Comparison of ENCODE assay signal across 8 cellular contexts in genomic region chr19:16896913-16897571, GRCh38. TPM values are rescaled to one million over a fixed set of nuclear protein-coding genes. Genes with fewer than 3 reads are reported as not detected.
A peak's percentile ranks its signal among the peaks of the same experiment; 100 is the strongest.
DNase-seq lines count a peak whose midpoint lies in the region; ATAC-seq and TF ChIP-seq lines count a peak whose summit lies in the region.

No MANE protein-coding gene starts in this region.

- H3K4me1 ChIP-seq in HCT116 (ENCODE audit: control insufficient read depth in 1 of 2, insufficient read depth in 2 of 2, low read length in 2 of 2) = peaks cover 2 to 8% of the 10 kb centered on the region in 2 experiments; a peak in 2 of 4 replicates
- peaks cover 4% of the 10 kb centered on the region for H3K4me1 ChIP-seq in ectodermal cell (ENCODE audit: control insufficient read depth, insufficient read depth, low read length)
- peaks cover 31% of the 10 kb centered on the region for H3K4me1 ChIP-seq in lower lobe of right lung

- no peak overlapping the region for H3K9ac ChIP-seq in HCT116 (ENCODE audit: low read length)

- H2AFZ ChIP-seq in HCT116 (ENCODE audit: low read depth, low read length, poor library complexity, severe bottlenecking) = no peak overlapping the region

- ATAC-seq in HCT116 = peak; percentile 62
- peak; percentile 57 for ATAC-seq in activated CD8-positive, alpha-beta T cell treated with anti-CD3 and anti-CD28 coated beads for 36 hours
- ATAC-seq in lower lobe of right lung = peak; percentile 83 to 93
- no peak for ATAC-seq in GM18870 (IDR thresholded peaks at IDR 0.05; ENCODE audit: unreplicated experiment)

- H3K9me3 ChIP-seq in HCT116 (ENCODE audit: control insufficient read depth in 1 of 2, insufficient read depth in 1 of 2, low read depth in 1 of 2, low read length in 2 of 2) = no peaks in the 10 kb centered on the region
- no peaks in the 10 kb centered on the region for H3K9me3 ChIP-seq in ectodermal cell (ENCODE audit: control insufficient read depth, low read length)
- H3K9me3 ChIP-seq in lower lobe of right lung = no peaks in the 10 kb centered on the region

- peak; percentile 95 for DNase-seq in DMS114 treated with DMSO at 0.1 percent for 48 hours (lab: John Stamatoyannopoulos, UW; ENCODE audit: unreplicated experiment)
- peak; percentile 51 for DNase-seq in HCT116 (ENCODE audit: low read depth, low spot score)
- DNase-seq in NCI-H2227 (lab: John Stamatoyannopoulos, UW; ENCODE audit: unreplicated experiment) = peak; percentile 81
- DNase-seq in activated CD8-positive, alpha-beta T cell treated with anti-CD3 and anti-CD28 coated beads for 36 hours = peak; percentile 66
- DNase-seq in lower lobe of right lung = peak; percentile 93
- DNase-seq in stimulated activated CD4-positive, alpha-beta T cell treated with anti-CD3 and anti-CD28 coated beads, Interleukin-4, amount 100 ng/mL, for 4 hours = peak; percentile 20 to 55

- no peaks in the 10 kb centered on the region for H4K20me1 ChIP-seq in HCT116 (ENCODE audit: insufficient read depth)

- POLR2A ChIA-PET in HCT116 (lab: Charles Lee) = no interaction called here
- POLR2A ChIA-PET in activated CD8-positive, alpha-beta T cell treated with anti-CD3 and anti-CD28 coated beads for 36 hours (lab: Charles Lee) = no interaction called here

- no peak overlapping the region for H3K27ac ChIP-seq in HCT116 (ENCODE audit: low read depth, low read length)
- no peak overlapping the region for H3K27ac ChIP-seq in ectodermal cell (ENCODE audit: insufficient read depth, low read depth, low read length, poor library complexity, severe bottlenecking)
- peak overlapping the region; percentile 79 for H3K27ac ChIP-seq in lower lobe of right lung

- no peaks in the 10 kb centered on the region for H3K9me2 ChIP-seq in HCT116 (ENCODE audit: insufficient read depth)

- intact Hi-C loops in HCT116 (cut with micrococcal nuclease) (no loop called here), lower lobe of right lung (cut with DNase I) (no loop called here)
- intact Hi-C loops in activated CD8-positive, alpha-beta T cell treated with anti-CD3 and anti-CD28 coated beads for 36 hours (cut with micrococcal nuclease) = loop anchor here (10.0 kb wide), 1 partner anchor 122 kb away; no protein-coding TSS in a partner anchor

- H3K4me2 ChIP-seq in HCT116 (ENCODE audit: low read length) = 0 out of 2 replicates have a peak overlapping the region, but pooled peaks have one; percentile 40

- TF ChIP-seq POLR2A in HCT116 (IDR thresholded peaks at IDR 0.05; ENCODE audit: borderline replicate concordance, extremely low read depth, insufficient read depth, insufficient read length) = no peak

- H3K4me3 ChIP-seq in HCT116 (replicated peaks in 1 of 2; ENCODE audit: low read depth in 1 of 2, low read length in 2 of 2) (no peak overlapping the region), ectodermal cell (ENCODE audit: insufficient read depth, low read depth, low read length) (peak overlapping the region; percentile 51), lower lobe of right lung (peak overlapping the region; percentile 63)

- H3K36me3 Mint-ChIP-seq in activated CD8-positive, alpha-beta T cell treated with anti-CD3 and anti-CD28 coated beads for 36 hours (ENCODE audit: low read depth) = no peaks in the 10 kb centered on the region

- H3K27ac Mint-ChIP-seq in activated CD8-positive, alpha-beta T cell treated with anti-CD3 and anti-CD28 coated beads for 36 hours = no peak overlapping the region

- H3K79me2 ChIP-seq in HCT116 (ENCODE audit: insufficient read depth, low read length) = no peaks in the 10 kb centered on the region

- CTCF ChIA-PET in HCT116 (lab: Charles Lee) = no interaction called here
- CTCF ChIA-PET in activated CD8-positive, alpha-beta T cell treated with anti-CD3 and anti-CD28 coated beads for 36 hours (lab: Charles Lee) = no interaction called here

- WGBS in ectodermal cell, 2 experiments = 0% methylated on average over 37 of the region's 46 CpGs

- peaks cover 11% of the 10 kb centered on the region for H3K4me1 Mint-ChIP-seq in activated CD8-positive, alpha-beta T cell treated with anti-CD3 and anti-CD28 coated beads for 36 hours (ENCODE audit: low read depth)

- peak overlapping the region; percentile 31 for H3K4me3 Mint-ChIP-seq in activated CD8-positive, alpha-beta T cell treated with anti-CD3 and anti-CD28 coated beads for 36 hours

- no peaks in the 10 kb centered on the region for H3K36me3 ChIP-seq in HCT116 (ENCODE audit: control insufficient read depth in 1 of 2, insufficient read depth in 2 of 2, low read length in 2 of 2)
- no peaks in the 10 kb centered on the region for H3K36me3 ChIP-seq in ectodermal cell (ENCODE audit: control insufficient read depth, insufficient read depth, low read length)
- H3K36me3 ChIP-seq in lower lobe of right lung = no peaks in the 10 kb centered on the region

- BruUV-seq in HCT116 (replicated peaks; lab: Mats Ljungman, UMichigan) = no TSS peak

- TF ChIP-seq RAD21 in HCT116 (IDR thresholded peaks at IDR 0.05; ENCODE audit: low read depth) = no peak

- no peaks in the 10 kb centered on the region for H3K9me3 Mint-ChIP-seq in activated CD8-positive, alpha-beta T cell treated with anti-CD3 and anti-CD28 coated beads for 36 hours

- H3K27me3 Mint-ChIP-seq in activated CD8-positive, alpha-beta T cell treated with anti-CD3 and anti-CD28 coated beads for 36 hours = peaks cover 47% of the 10 kb centered on the region

- RAD21 ChIA-PET in HCT116 (lab: Charles Lee; ENCODE audit: low non-redundant PET in 1 of 2, low total read pairs in 2 of 2, uncharacterized antibody in 2 of 2, unreplicated experiment in 2 of 2) = no interaction called here

- H3K27me3 ChIP-seq in HCT116 (ENCODE audit: insufficient read depth, low read length) (no peaks in the 10 kb centered on the region), ectodermal cell (ENCODE audit: control insufficient read depth, insufficient read depth, low read length, poor library complexity, severe bottlenecking) (peaks cover 35% of the 10 kb centered on the region), lower lobe of right lung (ENCODE audit: low read depth) (no peaks in the 10 kb centered on the region)

- TF ChIP-seq CTCF in HCT116 (IDR thresholded peaks at IDR 0.05 in 2 of 3, conservative IDR thresholded peaks at IDR 0.05 in 1 of 3; ENCODE audit: borderline replicate concordance in 1 of 3, insufficient read depth in 1 of 3, low read depth in 2 of 3, low read length in 2 of 3) = no peak
- TF ChIP-seq CTCF in activated CD8-positive, alpha-beta T cell treated with anti-CD3 and anti-CD28 coated beads for 36 hours (IDR thresholded peaks at IDR 0.05) = no peak
- no peak for TF ChIP-seq CTCF in lower lobe of right lung (IDR thresholded peaks at IDR 0.05)

TF ChIP-seq in HCT116, 20 proteins besides CTCF, POLR2A, EP300 and RAD21:
- TF ChIP-seq ZBTB33 (IDR thresholded peaks at IDR 0.05; ENCODE audit: extremely low read depth, insufficient replicate concordance, low read length) = no peak
TF ChIP-seq in HCT116: peak in this region for 0.

RNA-seq across cellular contexts. Expression of gene F2RL3, which starts 8.2 kb away (rescaled TPM):
- total RNA-seq in HCT116 (2021; ENCODE audit: unreplicated experiment) (0.10 TPM), lower lobe of right lung (22.5 TPM)
- polyA plus RNA-seq in HCT116 (2012) = not detected in 2 replicates
- total RNA-seq in activated CD8-positive, alpha-beta T cell treated with anti-CD3 and anti-CD28 coated beads for 36 hours = not detected
- polyA plus RNA-seq in ectodermal cell (2013, experiment 1 of 4) = not detected
- polyA plus RNA-seq in ectodermal cell (2013, experiment 2 of 4) = not detected
- not detected for polyA plus RNA-seq in ectodermal cell (2013, experiment 3 of 4)
- not detected for polyA plus RNA-seq in ectodermal cell (2013, experiment 4 of 4)

Comparison
In these comparisons a context has a peak if more than half of its experiments do, and no peak if none do; other contexts are left out.
1. DNase-seq: peak in every context shown above with its lines; median percentile 95 in DMS114 treated with DMSO at 0.1 percent for 48 hours; 93 in lower lobe of right lung; 81 in NCI-H2227; 66 in activated CD8-positive, alpha-beta T cell treated with anti-CD3 and anti-CD28 coated beads for 36 hours; 51 in HCT116; 38 in stimulated activated CD4-positive, alpha-beta T cell treated with anti-CD3 and anti-CD28 coated beads, Interleukin-4, amount 100 ng/mL, for 4 hours.
2. H3K4me3 ChIP-seq: peak in ectodermal cell (single experiment) and lower lobe of right lung (single experiment); none in HCT116 (0 of 2).
3. RNA of gene F2RL3, which starts 8.2 kb away (total RNA-seq): 22.5 TPM in lower lobe of right lung (single experiment); 0.10 TPM in HCT116 (single experiment) and not detected in activated CD8-positive, alpha-beta T cell treated with anti-CD3 and anti-CD28 coated beads for 36 hours; every median in the first group is over 10 times any median in the second.